26 cellular contexts compared by ENCODE assay signal in the genomic region with DNA sequence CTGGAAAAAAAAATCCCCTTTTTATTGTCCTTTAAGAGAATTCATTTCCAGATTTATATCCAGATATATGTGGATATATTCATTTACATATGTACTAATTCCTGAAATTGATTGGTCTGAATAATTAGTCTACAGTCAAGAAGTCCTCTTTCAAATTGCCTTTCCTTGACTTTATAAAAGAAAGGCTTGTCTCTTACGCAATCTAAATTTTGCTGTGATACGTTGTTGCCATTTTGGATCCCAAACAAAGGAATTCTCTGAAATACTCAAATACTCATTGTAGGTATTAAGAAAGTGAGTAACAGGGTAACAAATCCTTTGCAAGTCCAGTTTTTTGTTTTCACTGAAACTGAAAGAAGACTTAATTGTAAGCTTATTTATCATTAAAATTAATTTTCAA.
"Had no signal": no experiment of that assay in that cellular context is flagged by ENCODE, and none has a peak within 500 bp of the region (broad histone marks: within the 10 kb centered on the region; RNA-seq: fewer than 3 reads in every experiment).

No MANE protein-coding gene starts in this region.

- H3K9me3 ChIP-seq: ascending aorta, breast epithelium, colonic mucosa, esophagus squamous epithelium had no signal

- H3K27ac ChIP-seq: ascending aorta, breast epithelium, cardiac muscle cell, colonic mucosa, epithelial cell of prostate, esophagus squamous epithelium had no signal

- H3K4me3 Mint-ChIP-seq: activated CD4-positive, alpha-beta T cell treated with anti-CD3 and anti-CD28 coated beads for 36 hours; activated CD4-positive, alpha-beta T cell treated with anti-CD3 and anti-CD28 coated beads, Interleukin-2, amount 10 ng/mL, durations not matched to agents 24 days and 14 days; activated CD8-positive, alpha-beta T cell treated with anti-CD3 and anti-CD28 coated beads for 36 hours; activated naive CD4-positive, alpha-beta T cell treated with anti-CD3 and anti-CD28 coated beads, Interleukin-2, amount 10 ng/mL, durations not matched to agents 7 days and 5 days; activated naive CD8-positive, alpha-beta T cell treated with anti-CD3 and anti-CD28 coated beads, Interleukin-2, amount 10 ng/mL, durations not matched to agents 7 days and 5 days; activated T-cell treated with anti-CD3 and anti-CD28 coated beads, Interleukin-2, amount 50 U/mL, for 4 hours; brain had no signal

- H3K27ac Mint-ChIP-seq: activated CD4-positive, alpha-beta T cell treated with anti-CD3 and anti-CD28 coated beads for 36 hours; activated CD4-positive, alpha-beta T cell treated with anti-CD3 and anti-CD28 coated beads, Interleukin-2, amount 10 ng/mL, durations not matched to agents 24 days and 14 days; activated CD8-positive, alpha-beta T cell treated with anti-CD3 and anti-CD28 coated beads for 36 hours; activated naive CD4-positive, alpha-beta T cell treated with anti-CD3 and anti-CD28 coated beads, Interleukin-2, amount 10 ng/mL, durations not matched to agents 7 days and 5 days; activated naive CD4-positive, alpha-beta T cell treated with anti-CD3 and anti-CD28 coated beads, Interleukin-2, amount 50 U/mL, for 72 hours; activated naive CD8-positive, alpha-beta T cell treated with anti-CD3 and anti-CD28 coated beads, Interleukin-2, amount 10 ng/mL, durations not matched to agents 7 days and 5 days; activated T-helper 2 cell treated with anti-CD3 and anti-CD28 coated beads, Interferon-gamma antibody, Interleukin-2, Interleukin-4, amounts not matched to agents 10 μg/mL and 5 μg/mL and 100 μg/mL, durations not matched to agents 14 hours and 24 hours and 36 hours; brain had no signal

- FAIRE-seq: endothelial cell of umbilical vein had no signal

- H3K36me3 Mint-ChIP-seq: activated naive CD4-positive, alpha-beta T cell treated with anti-CD3 and anti-CD28 coated beads, Interleukin-2, amount 10 ng/mL, durations not matched to agents 7 days and 5 days; activated naive CD4-positive, alpha-beta T cell treated with anti-CD3 and anti-CD28 coated beads, Interleukin-2, amount 50 U/mL, for 72 hours had no signal

- DNase-seq: activated CD4-positive, alpha-beta T cell treated with anti-CD3 and anti-CD28 coated beads for 36 hours; activated CD4-positive, alpha-beta T cell treated with anti-CD3 and anti-CD28 coated beads, Interleukin-2, amount 10 ng/mL, durations not matched to agents 24 days and 14 days; activated CD4-positive, CD25-positive, alpha-beta regulatory T cell; activated CD4-positive, CD25-positive, alpha-beta regulatory T cell treated with anti-CD3 and anti-CD28 coated beads, Interleukin-2, amount 50 U/mL, for 72 hours; activated CD8-positive, alpha-beta memory T cell treated with anti-CD3 and anti-CD28 coated beads for 24 hours; activated CD8-positive, alpha-beta T cell treated with anti-CD3 and anti-CD28 coated beads for 36 hours; activated effector memory CD4-positive, alpha-beta T cell treated with anti-CD3 and anti-CD28 coated beads, Interleukin-2, amount 50 U/mL, for 16 hours; activated naive CD4-positive, alpha-beta T cell treated with anti-CD3 and anti-CD28 coated beads, Interleukin-2, amount 10 ng/mL, durations not matched to agents 7 days and 5 days; activated naive CD8-positive, alpha-beta T cell treated with anti-CD3 and anti-CD28 coated beads, Interleukin-2, amount 10 ng/mL, durations not matched to agents 7 days and 5 days; activated T-cell treated with anti-CD3 and anti-CD28 coated beads, Interleukin-2, amount 50 U/mL, for 4 hours; central memory CD4-positive, alpha-beta T cell; cerebellar nuclear complex; colonic mucosa; effector CD8-positive, alpha-beta T cell; esophagus squamous epithelium; foreskin fibroblast; head of caudate nucleus; T-helper 2 cell had no signal

- H3K36me3 ChIP-seq: ascending aorta, breast epithelium, cardiac muscle cell, colonic mucosa, esophagus squamous epithelium had no signal

- ATAC-seq: activated CD4-positive, alpha-beta T cell treated with anti-CD3 and anti-CD28 coated beads for 36 hours; activated CD8-positive, alpha-beta T cell treated with anti-CD3 and anti-CD28 coated beads for 36 hours; activated naive CD4-positive, alpha-beta T cell treated with anti-CD3 and anti-CD28 coated beads, Interleukin-2, amount 50 U/mL, for 72 hours; activated T-cell treated with anti-CD3 and anti-CD28 coated beads, Interleukin-2, amount 50 U/mL, for 4 hours had no signal

- H3K27me3 Mint-ChIP-seq: activated CD4-positive, alpha-beta T cell treated with anti-CD3 and anti-CD28 coated beads for 36 hours; activated CD4-positive, alpha-beta T cell treated with anti-CD3 and anti-CD28 coated beads, Interleukin-2, amount 10 ng/mL, durations not matched to agents 24 days and 14 days; activated CD8-positive, alpha-beta T cell treated with anti-CD3 and anti-CD28 coated beads for 36 hours; activated naive CD4-positive, alpha-beta T cell treated with anti-CD3 and anti-CD28 coated beads, Interleukin-2, amount 10 ng/mL, durations not matched to agents 7 days and 5 days; activated naive CD8-positive, alpha-beta T cell treated with anti-CD3 and anti-CD28 coated beads, Interleukin-2, amount 10 ng/mL, durations not matched to agents 7 days and 5 days; brain had no signal

- H3K4me1 ChIP-seq: ascending aorta, breast epithelium, colonic mucosa had no signal

- H3K27me3 ChIP-seq: ascending aorta, breast epithelium, cardiac muscle cell, colonic mucosa, esophagus squamous epithelium had no signal

- H3K9me3 Mint-ChIP-seq: activated CD4-positive, alpha-beta T cell treated with anti-CD3 and anti-CD28 coated beads, Interleukin-2, amount 10 ng/mL, durations not matched to agents 24 days and 14 days; activated naive CD4-positive, alpha-beta T cell treated with anti-CD3 and anti-CD28 coated beads, Interleukin-2, amount 10 ng/mL, durations not matched to agents 7 days and 5 days; activated naive CD8-positive, alpha-beta T cell treated with anti-CD3 and anti-CD28 coated beads, Interleukin-2, amount 10 ng/mL, durations not matched to agents 7 days and 5 days; activated T-cell treated with anti-CD3 and anti-CD28 coated beads, Interleukin-2, amount 50 U/mL, for 4 hours; activated T-helper 2 cell treated with anti-CD3 and anti-CD28 coated beads, Interferon-gamma antibody, Interleukin-2, Interleukin-4, amounts not matched to agents 10 μg/mL and 5 μg/mL and 100 μg/mL, durations not matched to agents 14 hours and 24 hours and 36 hours had no signal

- H3K4me3 ChIP-seq: ascending aorta, breast epithelium, cardiac muscle cell, colonic mucosa, esophagus squamous epithelium had no signal
